ENCODE assay signal across 1 cellular context in the genomic region with DNA sequence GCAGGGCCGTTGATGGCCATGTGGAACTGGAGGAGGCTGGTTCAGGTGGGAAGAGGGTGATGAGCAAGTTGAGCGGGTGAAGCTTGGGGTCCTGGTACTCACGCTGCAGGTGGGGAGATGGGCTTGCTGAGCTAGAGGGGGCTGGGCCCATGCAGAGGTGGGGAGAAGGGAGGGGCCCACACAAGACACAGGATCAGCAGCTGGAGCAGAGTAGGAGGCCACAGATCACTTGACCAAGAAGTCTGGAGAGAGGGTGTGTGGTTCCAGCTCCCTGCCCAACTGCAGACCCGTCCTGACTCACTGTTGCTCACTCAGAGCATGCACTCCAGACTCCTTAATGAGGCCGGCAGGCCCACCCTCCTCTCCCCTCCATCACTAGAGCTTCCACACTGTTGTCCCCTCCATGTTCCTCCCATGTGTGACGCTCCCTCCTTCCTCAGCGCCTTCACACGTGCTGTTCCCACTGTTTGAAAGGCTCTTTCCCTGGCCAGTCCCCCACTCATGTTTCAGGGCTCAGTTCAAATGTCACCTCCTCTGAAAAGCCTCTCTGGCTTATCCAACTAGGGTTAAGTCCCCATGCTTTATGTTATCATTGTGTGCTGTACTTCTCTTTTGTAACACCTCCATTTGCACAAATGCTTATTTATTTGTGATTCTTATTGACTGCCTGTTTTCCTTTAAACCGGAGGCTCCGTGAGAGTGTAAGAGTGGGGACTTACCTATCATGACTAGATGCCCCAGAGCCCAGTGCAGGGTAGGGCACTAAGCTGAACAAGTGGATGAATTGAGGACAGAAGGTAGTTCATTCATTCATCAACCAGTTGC.
A peak's percentile ranks its signal among the peaks of the same experiment; 100 is the strongest.
TF ChIP-seq lines count a peak whose summit lies in the region.

No MANE protein-coding gene starts in this region.

TF ChIP-seq in HepG2, 621 proteins besides CTCF, POLR2A, EP300 and RAD21:
- TF ChIP-seq TGIF2 (CRISPR knock-in tag; IDR thresholded peaks at IDR 0.05) (peak; percentile 68; the same call in 1 of the 2 replicates), ZHX2 (IDR thresholded peaks at IDR 0.05; ENCODE audit: low read depth) (peak; percentile 33; the same call in 1 of the 2 replicates), ZHX2 (CRISPR knock-in tag; IDR thresholded peaks at IDR 0.05; ENCODE audit: borderline replicate concordance) (no peak), ZNF230 (CRISPR knock-in tag; IDR thresholded peaks at IDR 0.05) (0 out of 2 replicates have a peak, but pooled peaks have one; percentile 6), ZBTB3 (CRISPR knock-in tag; IDR thresholded peaks at IDR 0.05; ENCODE audit: borderline replicate concordance, low read depth) (0 out of 2 replicates have a peak, but pooled peaks have one; percentile 57), ZNF607 (CRISPR knock-in tag; IDR thresholded peaks at IDR 0.05; ENCODE audit: borderline replicate concordance) (no peak), LCORL (IDR thresholded peaks at IDR 0.05) (no peak), LCORL (CRISPR knock-in tag; IDR thresholded peaks at IDR 0.05) (0 out of 2 replicates have a peak, but pooled peaks have one; percentile 14), CHD4 (IDR thresholded peaks at IDR 0.05; ENCODE audit: borderline replicate concordance, low read length) (peak; percentile 52; the same call in 1 of the 2 replicates), KAT7 (CRISPR knock-in tag; IDR thresholded peaks at IDR 0.05; ENCODE audit: borderline replicate concordance) (0 out of 2 replicates have a peak, but pooled peaks have one; percentile 3), ZEB1 (IDR thresholded peaks at IDR 0.05; ENCODE audit: insufficient replicate concordance, low read depth) (no peak), ZNF775 (CRISPR knock-in tag; IDR thresholded peaks at IDR 0.05; ENCODE audit: borderline replicate concordance) (0 out of 2 replicates have a peak, but pooled peaks have one; percentile 11), ZNF687 (CRISPR knock-in tag; IDR thresholded peaks at IDR 0.05) (peak; percentile 50), ZNF772 (CRISPR knock-in tag; IDR thresholded peaks at IDR 0.05) (0 out of 2 replicates have a peak, but pooled peaks have one; percentile 20), ZFP91 (CRISPR knock-in tag; IDR thresholded peaks at IDR 0.05; ENCODE audit: borderline replicate concordance) (0 out of 2 replicates have a peak, but pooled peaks have one; percentile 19), ZNF18 (CRISPR knock-in tag; IDR thresholded peaks at IDR 0.05; ENCODE audit: insufficient replicate concordance) (no peak), MEIS1 (CRISPR knock-in tag; IDR thresholded peaks at IDR 0.05; ENCODE audit: borderline replicate concordance) (no peak), MEF2D (CRISPR knock-in tag; IDR thresholded peaks at IDR 0.05) (0 out of 2 replicates have a peak, but pooled peaks have one; percentile 25), ZNF34 (CRISPR knock-in tag; IDR thresholded peaks at IDR 0.05; ENCODE audit: borderline replicate concordance) (peak; percentile 43; the same call in 1 of the 2 replicates)
- TF ChIP-seq, protein P1, sequence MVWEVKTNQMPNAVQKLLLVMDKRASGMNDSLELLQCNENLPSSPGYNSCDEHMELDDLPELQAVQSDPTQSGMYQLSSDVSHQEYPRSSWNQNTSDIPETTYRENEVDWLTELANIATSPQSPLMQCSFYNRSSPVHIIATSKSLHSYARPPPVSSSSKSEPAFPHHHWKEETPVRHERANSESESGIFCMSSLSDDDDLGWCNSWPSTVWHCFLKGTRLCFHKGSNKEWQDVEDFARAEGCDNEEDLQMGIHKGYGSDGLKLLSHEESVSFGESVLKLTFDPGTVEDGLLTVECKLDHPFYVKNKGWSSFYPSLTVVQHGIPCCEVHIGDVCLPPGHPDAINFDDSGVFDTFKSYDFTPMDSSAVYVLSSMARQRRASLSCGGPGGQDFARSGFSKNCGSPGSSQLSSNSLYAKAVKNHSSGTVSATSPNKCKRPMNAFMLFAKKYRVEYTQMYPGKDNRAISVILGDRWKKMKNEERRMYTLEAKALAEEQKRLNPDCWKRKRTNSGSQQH (CRISPR knock-in tag; IDR thresholded peaks at IDR 0.05; ENCODE audit: low read depth): peak; percentile 79; the same call in 1 of the 2 replicates
